In the genomic region with DNA sequence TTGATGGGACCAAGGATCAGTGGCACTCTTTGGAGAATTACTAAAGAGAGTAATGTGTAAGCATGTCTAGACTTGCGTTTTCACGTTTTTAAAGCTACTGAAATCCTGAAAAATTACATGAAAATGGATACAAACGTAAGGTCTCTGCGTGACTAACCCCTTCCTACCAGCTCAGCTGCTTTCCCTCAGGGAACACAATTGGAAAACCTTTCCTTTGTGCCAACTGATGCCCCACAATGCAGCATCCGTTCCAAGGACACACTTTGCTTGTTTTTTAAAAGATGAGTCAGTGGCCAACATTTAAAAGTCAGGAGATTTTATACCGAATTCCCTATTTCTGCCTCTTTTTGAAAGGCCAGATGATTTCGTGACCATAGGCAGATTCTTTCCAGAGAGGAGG, we compare ENCODE assay signal across 19 cellular contexts.
A peak's percentile ranks its signal among the peaks of the same experiment; 100 is the strongest.
DNase-seq lines count a peak whose midpoint lies in the region; ATAC-seq, FAIRE-seq and TF ChIP-seq lines count a peak whose summit lies in the region.
"Had no signal": no experiment of that assay in that cellular context is flagged by ENCODE, and none has a peak within 500 bp of the region (broad histone marks: within the 10 kb centered on the region; RNA-seq: fewer than 3 reads in every experiment).

No MANE protein-coding gene starts in this region.

- POLR2A ChIA-PET in WTC11 (lab: Charles Lee), result no interaction called here

- no peak overlapping the region for H3K4me2 ChIP-seq in GM23338
- H3K4me2 ChIP-seq in astrocyte (ENCODE audit: low read length), result peak overlapping the region; percentile 24
- H3K4me2 ChIP-seq: BLaER1 treated with 17β-estradiol and CSF1 and Interleukin-3, amounts not matched to agents 10 nM and 100 nM had no signal

- H3K27me3 ChIP-seq in GM23338 (ENCODE audit: insufficient read depth) (no peaks in the 10 kb centered on the region), astrocyte (ENCODE audit: insufficient read depth, low read length) (no peaks in the 10 kb centered on the region)
- H3K27me3 ChIP-seq: BLaER1 treated with 17β-estradiol and CSF1 and Interleukin-3, amounts not matched to agents 10 nM and 100 nM had no signal

- no peak for ATAC-seq in GM23338
- ATAC-seq in activated CD8-positive, alpha-beta memory T cell treated with anti-CD3 and anti-CD28 coated beads, Interleukin-2, amount 10 ng/mL, durations not matched to agents 7 days and 5 days, result no peak
- no peak for ATAC-seq in WTC11
- ATAC-seq in GM21825 (IDR thresholded peaks at IDR 0.05; ENCODE audit: unreplicated experiment), result no peak
- ATAC-seq: CD8-positive, alpha-beta T cell had no signal

- no peak overlapping the region for H3K27ac ChIP-seq in GM23338 (ENCODE audit: low read depth)
- H3K27ac ChIP-seq in astrocyte (ENCODE audit: low read depth, low read length), result no peak overlapping the region
- H3K27ac ChIP-seq: BLaER1 treated with 17β-estradiol and CSF1 and Interleukin-3, amounts not matched to agents 10 nM and 100 nM; GM23248 had no signal

- H3K4me3 Mint-ChIP-seq in GM23338 (no peak overlapping the region), astrocyte (ENCODE audit: unreplicated experiment) (no peak overlapping the region), WTC11 (no peak overlapping the region)
- H3K4me3 Mint-ChIP-seq in activated CD8-positive, alpha-beta memory T cell treated with anti-CD3 and anti-CD28 coated beads, Interleukin-2, amount 10 ng/mL, durations not matched to agents 7 days and 5 days, result no peak overlapping the region
- H3K4me3 Mint-ChIP-seq: B cell; CD8-positive, alpha-beta T cell; H9 had no signal

- CTCF ChIA-PET in activated CD8-positive, alpha-beta memory T cell treated with anti-CD3 and anti-CD28 coated beads, Interleukin-2, amount 10 ng/mL, durations not matched to agents 7 days and 5 days (lab: Charles Lee), result no interaction called here
- CTCF ChIA-PET in WTC11 (lab: Charles Lee), result interaction anchor here (0.8 kb wide), 1 partner anchor 216 kb away, joined by 3 read pairs; no protein-coding TSS in a partner anchor

- peaks cover 4% of the 10 kb centered on the region for H3K9me2 ChIP-seq in GM23338 (ENCODE audit: insufficient read depth)

- H4K20me1 ChIP-seq in GM23338 (replicated peaks; ENCODE audit: insufficient read depth), result no peaks in the 10 kb centered on the region
- H4K20me1 ChIP-seq in astrocyte (ENCODE audit: insufficient read depth, low read length), result no peaks in the 10 kb centered on the region
- H4K20me1 ChIP-seq: BLaER1 treated with 17β-estradiol and CSF1 and Interleukin-3, amounts not matched to agents 10 nM and 100 nM had no signal

- no peaks in the 10 kb centered on the region for H3K9me3 ChIP-seq in astrocyte (ENCODE audit: insufficient read depth, low read depth, low read length)

- no peaks in the 10 kb centered on the region for H3K4me1 ChIP-seq in GM23338 (ENCODE audit: insufficient read depth)
- peaks cover 5% of the 10 kb centered on the region for H3K4me1 ChIP-seq in astrocyte (ENCODE audit: insufficient read depth, low read length)

- no peaks in the 10 kb centered on the region for H3K36me3 Mint-ChIP-seq in GM23338 (ENCODE audit: low read depth)
- H3K36me3 Mint-ChIP-seq in astrocyte (ENCODE audit: low read depth, unreplicated experiment), result no peaks in the 10 kb centered on the region
- H3K36me3 Mint-ChIP-seq in activated CD8-positive, alpha-beta memory T cell treated with anti-CD3 and anti-CD28 coated beads, Interleukin-2, amount 10 ng/mL, durations not matched to agents 7 days and 5 days, result no peaks in the 10 kb centered on the region
- H3K36me3 Mint-ChIP-seq in WTC11, result no peaks in the 10 kb centered on the region
- H3K36me3 Mint-ChIP-seq: CD8-positive, alpha-beta T cell had no signal

- FAIRE-seq in astrocyte (lab: Jason Lieb, UNC), result no peak
- FAIRE-seq: A204.1, GM19239 had no signal

- H3K9me3 Mint-ChIP-seq in GM23338, result peaks cover 3% of the 10 kb centered on the region; the same call in 2 of the 3 replicates
- peaks cover 4% of the 10 kb centered on the region for H3K9me3 Mint-ChIP-seq in astrocyte (ENCODE audit: unreplicated experiment)
- H3K9me3 Mint-ChIP-seq in activated CD8-positive, alpha-beta memory T cell treated with anti-CD3 and anti-CD28 coated beads, Interleukin-2, amount 10 ng/mL, durations not matched to agents 7 days and 5 days (ENCODE audit: low read depth), result peaks cover 9% of the 10 kb centered on the region
- H3K9me3 Mint-ChIP-seq in WTC11, result peaks cover 16% of the 10 kb centered on the region
- H3K9me3 Mint-ChIP-seq: H9 had no signal

- H3K4me1 Mint-ChIP-seq in GM23338 (peaks cover 5% of the 10 kb centered on the region), astrocyte (ENCODE audit: low read depth, unreplicated experiment) (peaks cover 3% of the 10 kb centered on the region), WTC11 (no peaks in the 10 kb centered on the region)
- no peaks in the 10 kb centered on the region for H3K4me1 Mint-ChIP-seq in activated CD8-positive, alpha-beta memory T cell treated with anti-CD3 and anti-CD28 coated beads, Interleukin-2, amount 10 ng/mL, durations not matched to agents 7 days and 5 days
- H3K4me1 Mint-ChIP-seq: B cell had no signal

- H3F3A ChIP-seq in GM23338 (replicated peaks; ENCODE audit: low read depth), result no peaks in the 10 kb centered on the region

- no peak overlapping the region for H3K4me3 ChIP-seq in GM23338
- H3K4me3 ChIP-seq in astrocyte (ENCODE audit: insufficient read depth, low read depth, low read length), result no peak overlapping the region
- H3K4me3 ChIP-seq: BLaER1 treated with 17β-estradiol and CSF1 and Interleukin-3, amounts not matched to agents 10 nM and 100 nM; GM23248 had no signal

- no peak for TF ChIP-seq CTCF in GM23338 (conservative IDR thresholded peaks at IDR 0.05; ENCODE audit: low read depth in 2 of 2)
- TF ChIP-seq CTCF in astrocyte (IDR thresholded peaks at IDR 0.05; ENCODE audit: insufficient read depth, low read depth, low read length), result no peak
- no peak for TF ChIP-seq CTCF in WTC11 (IDR thresholded peaks at IDR 0.05)

- H3K79me2 ChIP-seq in GM23338 (replicated peaks; ENCODE audit: insufficient read depth) (no peaks in the 10 kb centered on the region), astrocyte (ENCODE audit: insufficient read depth, low read length) (no peaks in the 10 kb centered on the region)

- H3K9ac ChIP-seq in astrocyte (ENCODE audit: low read length), result no peak overlapping the region
- H3K9ac ChIP-seq: BLaER1 treated with 17β-estradiol and CSF1 and Interleukin-3, amounts not matched to agents 10 nM and 100 nM; GM23248 had no signal

- H3K36me3 ChIP-seq in GM23338 (ENCODE audit: insufficient read depth), result no peaks in the 10 kb centered on the region
- no peaks in the 10 kb centered on the region for H3K36me3 ChIP-seq in astrocyte (ENCODE audit: insufficient read depth, low read length)
- H3K36me3 ChIP-seq: BLaER1 treated with 17β-estradiol and CSF1 and Interleukin-3, amounts not matched to agents 10 nM and 100 nM had no signal

- no peak for DNase-seq in GM23338 (ENCODE audit: low spot score)
- DNase-seq in RPMI7951 (ENCODE audit: low read depth), result peak; percentile 34
- no peak for DNase-seq in astrocyte (ENCODE audit: low read depth)
- DNase-seq in foreskin melanocyte, result peak; percentile 11
- no peak for DNase-seq in stimulated activated CD4-positive, alpha-beta T cell treated with anti-CD3 and anti-CD28 coated beads, Interleukin-4, amount 100 ng/mL, for 24 hours
- no peak for DNase-seq in activated CD8-positive, alpha-beta memory T cell treated with anti-CD3 and anti-CD28 coated beads, Interleukin-2, amount 10 ng/mL, durations not matched to agents 7 days and 5 days
- no peak for DNase-seq in WTC11 (ENCODE audit: low spot score)
- DNase-seq: Calu3; CD8-positive, alpha-beta T cell; DMS79 treated with DMSO at 0.1 percent for 48 hours; GF-D8; GM23248; H9; KG1 had no signal

- H3K27me3 Mint-ChIP-seq in GM23338 (ENCODE audit: insufficient read depth, low read depth, poor library complexity) (peaks cover 7% of the 10 kb centered on the region), astrocyte (ENCODE audit: low read depth, unreplicated experiment) (no peaks in the 10 kb centered on the region), WTC11 (ENCODE audit: low read depth) (no peaks in the 10 kb centered on the region)
- no peaks in the 10 kb centered on the region for H3K27me3 Mint-ChIP-seq in activated CD8-positive, alpha-beta memory T cell treated with anti-CD3 and anti-CD28 coated beads, Interleukin-2, amount 10 ng/mL, durations not matched to agents 7 days and 5 days
- H3K27me3 Mint-ChIP-seq: B cell had no signal

- H2AFZ ChIP-seq in GM23338 (peak overlapping the region; percentile 93), astrocyte (ENCODE audit: low read depth, low read length) (peak overlapping the region; percentile 64)
- H2AFZ ChIP-seq: GM23248 had no signal

- no peak overlapping the region for H3K27ac Mint-ChIP-seq in GM23338
- no peak overlapping the region for H3K27ac Mint-ChIP-seq in astrocyte (ENCODE audit: unreplicated experiment)
- no peak overlapping the region for H3K27ac Mint-ChIP-seq in activated CD8-positive, alpha-beta memory T cell treated with anti-CD3 and anti-CD28 coated beads, Interleukin-2, amount 10 ng/mL, durations not matched to agents 7 days and 5 days
- no peak overlapping the region for H3K27ac Mint-ChIP-seq in WTC11
- H3K27ac Mint-ChIP-seq: B cell; CD8-positive, alpha-beta T cell; H9 had no signal

TF ChIP-seq in GM23338, 12 proteins besides CTCF, POLR2A, EP300 and RAD21 (continues in another document):
- TF ChIP-seq POLR2AphosphoS5 (IDR thresholded peaks at IDR 0.05; ENCODE audit: low read depth) (no peak), ZNF114 (CRISPR knock-in tag; IDR thresholded peaks at IDR 0.05) (no peak)
- TF ChIP-seq, protein P1, sequence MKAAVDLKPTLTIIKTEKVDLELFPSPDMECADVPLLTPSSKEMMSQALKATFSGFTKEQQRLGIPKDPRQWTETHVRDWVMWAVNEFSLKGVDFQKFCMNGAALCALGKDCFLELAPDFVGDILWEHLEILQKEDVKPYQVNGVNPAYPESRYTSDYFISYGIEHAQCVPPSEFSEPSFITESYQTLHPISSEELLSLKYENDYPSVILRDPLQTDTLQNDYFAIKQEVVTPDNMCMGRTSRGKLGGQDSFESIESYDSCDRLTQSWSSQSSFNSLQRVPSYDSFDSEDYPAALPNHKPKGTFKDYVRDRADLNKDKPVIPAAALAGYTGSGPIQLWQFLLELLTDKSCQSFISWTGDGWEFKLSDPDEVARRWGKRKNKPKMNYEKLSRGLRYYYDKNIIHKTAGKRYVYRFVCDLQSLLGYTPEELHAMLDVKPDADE (IDR thresholded peaks at IDR 0.05), result no peak

TF ChIP-seq in WTC11, 78 proteins besides CTCF, POLR2A, EP300 and RAD21 (continues in another document):
- TF ChIP-seq, protein P2, sequence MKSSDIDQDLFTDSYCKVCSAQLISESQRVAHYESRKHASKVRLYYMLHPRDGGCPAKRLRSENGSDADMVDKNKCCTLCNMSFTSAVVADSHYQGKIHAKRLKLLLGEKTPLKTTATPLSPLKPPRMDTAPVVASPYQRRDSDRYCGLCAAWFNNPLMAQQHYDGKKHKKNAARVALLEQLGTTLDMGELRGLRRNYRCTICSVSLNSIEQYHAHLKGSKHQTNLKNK (CRISPR knock-in tag; IDR thresholded peaks at IDR 0.05), result no peak

Comparison
In these comparisons a context has a peak if more than half of its experiments do, and no peak if none do; other contexts are left out.
1. DNase-seq: peak in RPMI7951 (single experiment) and foreskin melanocyte (single experiment); none in GM23338 (single experiment), astrocyte (single experiment), stimulated activated CD4-positive, alpha-beta T cell treated with anti-CD3 and anti-CD28 coated beads, Interleukin-4, amount 100 ng/mL, for 24 hours (single experiment), activated CD8-positive, alpha-beta memory T cell treated with anti-CD3 and anti-CD28 coated beads, Interleukin-2, amount 10 ng/mL, durations not matched to agents 7 days and 5 days (single experiment) and WTC11 (single experiment).